17 cellular contexts compared by ENCODE assay signal in the genomic region with DNA sequence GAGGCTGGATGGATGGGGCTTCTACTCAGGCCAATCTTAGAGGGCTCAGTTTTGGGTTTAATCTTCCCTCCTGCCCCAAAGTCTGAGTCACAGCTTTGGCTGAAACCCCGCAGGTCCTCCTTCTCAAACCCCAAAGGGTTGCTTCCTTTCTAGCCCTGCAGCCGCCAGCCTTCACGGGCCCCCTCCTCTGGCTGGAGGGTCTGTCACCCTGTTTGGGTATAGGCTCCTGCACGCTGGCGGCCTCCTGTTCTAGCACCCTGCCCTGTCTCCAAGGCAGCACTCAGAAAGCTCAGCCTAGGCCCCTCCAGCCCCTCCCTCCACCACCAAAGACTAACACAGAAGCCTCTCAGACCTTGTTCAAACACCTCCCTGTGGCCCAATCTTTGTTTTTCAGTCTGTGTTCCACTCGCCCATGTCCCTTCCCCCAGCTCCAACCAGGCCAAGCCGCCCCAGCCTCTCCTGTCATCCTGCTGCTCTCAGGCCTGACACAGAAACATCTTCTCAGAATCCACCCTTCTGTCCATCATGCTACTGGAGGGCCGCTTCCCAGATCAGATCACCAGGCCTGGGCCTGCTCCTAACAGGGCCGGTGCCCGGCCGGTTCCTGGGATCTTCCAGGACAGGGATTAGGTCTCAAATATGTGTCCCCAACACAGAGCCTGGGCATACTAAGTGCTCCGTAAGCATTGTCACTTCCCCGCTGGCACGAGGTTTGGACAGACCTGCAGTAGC. TPM values are rescaled to one million over a fixed set of nuclear protein-coding genes. Genes with fewer than 3 reads are reported as not detected.
A peak's percentile ranks its signal among the peaks of the same experiment; 100 is the strongest.
DNase-seq lines count a peak whose midpoint lies in the region; ATAC-seq, FAIRE-seq and TF ChIP-seq lines count a peak whose summit lies in the region.
"Had no signal": no experiment of that assay in that cellular context is flagged by ENCODE, and none has a peak within 500 bp of the region (broad histone marks: within the 10 kb centered on the region; RNA-seq: fewer than 3 reads in every experiment).

No MANE protein-coding gene starts in this region.

- no peak overlapping the region for H3K4me3 Mint-ChIP-seq in H9
- H3K4me3 Mint-ChIP-seq: CD4-positive, alpha-beta memory T cell had no signal

- H3K36me3 ChIP-seq in kidney (ENCODE audit: control insufficient read depth in 1 of 2, insufficient read depth in 2 of 2, low read length in 2 of 2) (peaks cover 7 to 10% of the 10 kb centered on the region in 2 donors), trophoblast cell (ENCODE audit: control insufficient read depth in 1 of 2, insufficient read depth in 2 of 2, low read length in 2 of 2) (no peaks in the 10 kb centered on the region)
- H3K36me3 ChIP-seq: BE2C, HAP-1 had no signal

- no peak for TF ChIP-seq CTCF in H9 (conservative IDR thresholded peaks at IDR 0.05)
- TF ChIP-seq CTCF in kidney (IDR thresholded peaks at IDR 0.05; ENCODE audit: borderline replicate concordance, extremely low read depth, insufficient read depth), result no peak

- H4K5ac ChIP-seq in H9 (ENCODE audit: insufficient read length, low read depth, low read length), result no peak overlapping the region

- H2AFZ ChIP-seq in H9 (ENCODE audit: low read length) (no peak overlapping the region), trophoblast cell (ENCODE audit: insufficient read depth, low read length, poor library complexity) (no peak overlapping the region)
- H2AFZ ChIP-seq: GM23248 had no signal

- no peaks in the 10 kb centered on the region for H4K20me1 ChIP-seq in H9 (ENCODE audit: control insufficient read depth, insufficient read depth, insufficient read length)

- H4K12ac ChIP-seq in trophoblast cell (ENCODE audit: low read depth, low read length), result no peak overlapping the region

- FAIRE-seq in kidney (lab: Jason Lieb, UNC), result no peak
- FAIRE-seq: A204.1, GM18507 had no signal

- intact Hi-C loops in kidney (cut with DNase I), result no loop called here

- no peak overlapping the region for H3K4ac ChIP-seq in H9 (ENCODE audit: low read depth, low read length)
- no peak overlapping the region for H3K4ac ChIP-seq in trophoblast cell (ENCODE audit: low read depth, low read length)

- H3K9ac ChIP-seq in H9 (ENCODE audit: extremely low read depth, insufficient read length, low read length) (no peak overlapping the region), kidney (ENCODE audit: low read length in 2 of 2) (no peak overlapping the region), trophoblast cell (ENCODE audit: low read length) (peak overlapping the region; percentile 68)
- H3K9ac ChIP-seq: GM23248 had no signal

- H3K36me3 Mint-ChIP-seq in H9 (ENCODE audit: insufficient read depth in 1 of 3, low read depth in 3 of 3), result no peaks in the 10 kb centered on the region; a peak in 1 of 7 replicates

- H3K27me3 ChIP-seq in H9 (ENCODE audit: insufficient read depth, low read length) (no peaks in the 10 kb centered on the region), trophoblast cell (ENCODE audit: insufficient read depth, low read length) (no peaks in the 10 kb centered on the region)
- H3K27me3 ChIP-seq: BE2C had no signal

- H3K9me3 Mint-ChIP-seq in H9, result no peaks in the 10 kb centered on the region
- H3K9me3 Mint-ChIP-seq: CD4-positive, alpha-beta memory T cell had no signal

- no peaks in the 10 kb centered on the region for H3K79me2 ChIP-seq in H9 (ENCODE audit: insufficient read depth, low read length)
- no peaks in the 10 kb centered on the region for H3K79me2 ChIP-seq in trophoblast cell (ENCODE audit: control insufficient read depth, insufficient read depth, low read length, poor library complexity)

- no peak overlapping the region for H2BK5ac ChIP-seq in H9 (ENCODE audit: insufficient read length, low read length)
- no peak overlapping the region for H2BK5ac ChIP-seq in trophoblast cell (ENCODE audit: low read depth, low read length, poor library complexity)

- H3T11ph ChIP-seq in H9 (ENCODE audit: low read length), result no peak overlapping the region

- H3K4me1 ChIP-seq in H9 (ENCODE audit: insufficient read depth, low read length) (peaks cover 4% of the 10 kb centered on the region; the same call in 1 of the 2 replicates), kidney (ENCODE audit: control insufficient read depth in 1 of 2, insufficient read depth in 1 of 2, low read depth in 1 of 2, low read length in 2 of 2) (peaks cover 0 to 6% of the 10 kb centered on the region in 2 donors), trophoblast cell (ENCODE audit: control insufficient read depth in 1 of 2, insufficient read depth in 2 of 2, low read length in 2 of 2) (peaks cover 3 to 4% of the 10 kb centered on the region in 2 experiments)
- H3K4me1 ChIP-seq: BE2C had no signal

- H2BK120ac ChIP-seq in H9 (ENCODE audit: low read depth, low read length, poor library complexity, severe bottlenecking) (no peak overlapping the region), trophoblast cell (ENCODE audit: insufficient read depth, low read length, poor library complexity) (no peak overlapping the region)

- WGBS in H9 (ENCODE audit: extremely low coverage, insufficient read length, low lambda C conversion rate), result no CpG with 5 or more reads among the region's 14 CpGs
- no CpG with 5 or more reads among the region's 14 CpGs for WGBS in trophoblast cell (ENCODE audit: extremely low coverage, insufficient coverage, insufficient read length)

- H3K56ac ChIP-seq in H9 (ENCODE audit: insufficient read length, low read depth, low read length), result no peak overlapping the region

- peaks cover 3% of the 10 kb centered on the region for H3K27me3 Mint-ChIP-seq in H9 (ENCODE audit: low read depth)
- H3K27me3 Mint-ChIP-seq: CD4-positive, alpha-beta memory T cell had no signal

- no peak overlapping the region for H3K23ac ChIP-seq in H9 (ENCODE audit: insufficient read length, low read depth, low read length)
- no peak overlapping the region for H3K23ac ChIP-seq in trophoblast cell (ENCODE audit: low read length)

- no peak overlapping the region for H4K8ac ChIP-seq in H9 (replicated peaks; ENCODE audit: insufficient read length, low read depth, low read length)
- no peak overlapping the region for H4K8ac ChIP-seq in trophoblast cell (ENCODE audit: low read depth, low read length)

- H4K91ac ChIP-seq in H9 (ENCODE audit: insufficient read length, low read depth, low read length), result no peak overlapping the region
- no peak overlapping the region for H4K91ac ChIP-seq in trophoblast cell (ENCODE audit: low read depth, low read length)

- ATAC-seq in esophagus mucosa (no peak), HG02763 (IDR thresholded peaks at IDR 0.05; ENCODE audit: unreplicated experiment) (no peak), GM19467 (IDR thresholded peaks at IDR 0.05; ENCODE audit: unreplicated experiment) (no peak)
- ATAC-seq: GM12878 had no signal

- H3K23me2 ChIP-seq in H9 (ENCODE audit: insufficient read length, low read depth, low read length, poor library complexity, severe bottlenecking), result no peaks in the 10 kb centered on the region

- H2BK15ac ChIP-seq in H9 (ENCODE audit: low read depth, low read length), result no peak overlapping the region

- DNase-seq in Ammon's horn (ENCODE audit: low spot score) (peak; percentile 10), H9 (no peak), kidney (peak; percentile 48), trophoblast cell (no peak)
- DNase-seq: BE2C; CD4-positive, alpha-beta memory T cell; DMS79; GM23248 had no signal

- H3K4me3 ChIP-seq in kidney (ENCODE audit: low read length in 2 of 2) (no peak overlapping the region), trophoblast cell (ENCODE audit: low read depth, low read length) (no peak overlapping the region)
- H3K4me3 ChIP-seq: GM12878, GM23248, HAP-1 had no signal

- H3K79me1 ChIP-seq in H9 (ENCODE audit: insufficient read depth, low read depth, low read length, poor library complexity, severe bottlenecking) (no peaks in the 10 kb centered on the region), trophoblast cell (ENCODE audit: low read length) (no peaks in the 10 kb centered on the region)

- peak overlapping the region in 2 of 3 experiments; percentile 6 to 86; a peak in 1 of 7 replicates for H3K27ac Mint-ChIP-seq in H9

- H2AK5ac ChIP-seq in H9 (ENCODE audit: insufficient read length, low read length) (no peak overlapping the region), trophoblast cell (ENCODE audit: low read length) (no peak overlapping the region)

- H3K4me2 ChIP-seq in H9 (ENCODE audit: insufficient read depth, insufficient read length, low read length) (no peak overlapping the region), trophoblast cell (ENCODE audit: low read length) (no peak overlapping the region)

- H3K14ac ChIP-seq in H9 (ENCODE audit: insufficient read depth, low read length) (no peak overlapping the region), trophoblast cell (ENCODE audit: low read length) (no peak overlapping the region)

- no peak overlapping the region for H2BK12ac ChIP-seq in H9 (ENCODE audit: insufficient read length, low read depth, low read length)
- no peak overlapping the region for H2BK12ac ChIP-seq in trophoblast cell (ENCODE audit: low read length)

- peaks cover 19 to 31% of the 10 kb centered on the region in 2 experiments for H3K4me1 Mint-ChIP-seq in H9

- H3K18ac ChIP-seq in H9 (ENCODE audit: insufficient read length, low read depth, low read length), result no peak overlapping the region
- H3K18ac ChIP-seq in trophoblast cell (ENCODE audit: low read length), result no peak overlapping the region

- no peaks in the 10 kb centered on the region for H3K9me3 ChIP-seq in H9 (ENCODE audit: control insufficient read depth, low read depth, low read length)
- no peaks in the 10 kb centered on the region for H3K9me3 ChIP-seq in kidney (ENCODE audit: control insufficient read depth in 1 of 2, low read length in 2 of 2)
- no peaks in the 10 kb centered on the region for H3K9me3 ChIP-seq in trophoblast cell (ENCODE audit: insufficient read depth, low read depth, low read length)
- H3K9me3 ChIP-seq: BE2C, HAP-1 had no signal

- no peak overlapping the region for H2BK20ac ChIP-seq in H9 (ENCODE audit: low read depth, low read length, poor library complexity, severe bottlenecking)

- no peak overlapping the region for H3K27ac ChIP-seq in H9 (ENCODE audit: insufficient read length, low read depth, low read length)
- no peak overlapping the region for H3K27ac ChIP-seq in kidney (ENCODE audit: low read depth in 2 of 2, low read length in 2 of 2)
- no peak overlapping the region for H3K27ac ChIP-seq in trophoblast cell (ENCODE audit: low read depth, low read length)
- H3K27ac ChIP-seq: C4-2B, GM23248, HL-60 had no signal

RNA-seq across cellular contexts. Expression of gene HTR6, which starts 35.5 kb away (rescaled TPM):
- total RNA-seq in H9 (2021) (0.29 and 0.37 TPM in 2 replicates), kidney (not detected), esophagus mucosa (not detected)
- not detected for polyA plus RNA-seq in kidney (ENCODE audit: insufficient read depth, low read depth, low replicate concordance)
- polyA plus RNA-seq in trophoblast cell (2013), result not detected in 2 replicates
- total RNA-seq: GM23248 had no signal
- polyA plus RNA-seq: GM23248 had no signal

RNA-seq across cellular contexts. Expression of gene NBL1, which starts 56.1 kb away (rescaled TPM):
- total RNA-seq in H9 (2021) (6.1 and 6.4 TPM in 2 replicates), kidney (141 TPM), esophagus mucosa (93.5 TPM)
- 47.4 TPM for polyA plus RNA-seq in kidney (ENCODE audit: insufficient read depth, low read depth, low replicate concordance)
- 12.5 and 12.6 TPM in 2 replicates for polyA plus RNA-seq in trophoblast cell (2013)

Comparison
In these comparisons a context has a peak if more than half of its experiments do, and no peak if none do; other contexts are left out.
1. DNase-seq: peak in Ammon's horn (single experiment) and kidney (single experiment); none in H9 (single experiment) and trophoblast cell (0 of 2).
2. RNA of gene NBL1, which starts 56.1 kb away (total RNA-seq): 141 TPM in kidney (single experiment) and 93.5 TPM in esophagus mucosa (single experiment); 6.1 to 6.4 TPM in H9; every median in the first group is over 10 times any median in the second.